ENCODE assay signal across 8 cellular contexts in genomic region chr15:41494190-41494921, GRCh38. TPM values are rescaled to one million over a fixed set of nuclear protein-coding genes. Genes with fewer than 3 reads are reported as not detected.
A peak's percentile ranks its signal among the peaks of the same experiment; 100 is the strongest.
DNase-seq lines count a peak whose midpoint lies in the region; ATAC-seq and TF ChIP-seq lines count a peak whose summit lies in the region.

No MANE protein-coding gene starts in this region.

- peaks cover 13 to 34% (median 32%) of the 10 kb centered on the region in 4 donors for H3K4me1 ChIP-seq in transverse colon

- TF ChIP-seq POLR2A in transverse colon (IDR thresholded peaks at IDR 0.05): no peak

- no peaks in the 10 kb centered on the region for H3K9me3 ChIP-seq in transverse colon

- H3K4me3 ChIP-seq in transverse colon: peak overlapping the region; percentile 38 to 63 (median 46)

- peak; percentile 19 for ATAC-seq in HG02970 (IDR thresholded peaks at IDR 0.05; ENCODE audit: low FRiP score, unreplicated experiment)

- H3K36me3 Mint-ChIP-seq in mesothelial cell of epicardium: no peaks in the 10 kb centered on the region

- H3K4me1 Mint-ChIP-seq in mesothelial cell of epicardium: peaks cover 10% of the 10 kb centered on the region

- intact Hi-C loops in transverse colon (cut with DNase I; ENCODE audit: low total_unique reads): no loop called here

- peaks cover 77% of the 10 kb centered on the region for H3K27me3 Mint-ChIP-seq in mesothelial cell of epicardium (ENCODE audit: low read depth)

- H3K27ac ChIP-seq in transverse colon: peak overlapping the region; percentile 81 to 94 (median 90)

- 2% methylated on average over 45 of the region's 77 CpGs; no CpG with 5 or more reads in 1 of the 2 donors for WGBS in transverse colon (ENCODE audit: low coverage in 1 of 2), 2 donors

- in situ Hi-C loops in T47D (cut with HindIII; ENCODE audit: low pct_unique_long_range_greater_than_20kb, low sequenced_read_pairs) (no loop called here), transverse colon (cut with MboI; ENCODE audit: low pct_ligation_motif_present in 1 of 4, low pct_unique_long_range_greater_than_20kb in 1 of 4, low sequenced_read_pairs in 3 of 4) (no loop called here)

- peaks cover 21% of the 10 kb centered on the region for H3K27me3 ChIP-seq in transverse colon

- TF ChIP-seq EP300 in transverse colon (IDR thresholded peaks at IDR 0.05; ENCODE audit: low read depth): no peak

- H3K4me3 Mint-ChIP-seq in mesothelial cell of epicardium: peak overlapping the region; percentile 56

- H3K27ac Mint-ChIP-seq in mesothelial cell of epicardium: no peak overlapping the region

- peak; percentile 19 for DNase-seq in activated gamma-delta T cell treated with Interleukin-2 at 50 U/mL for 16 hours
- no peak for DNase-seq in activated gamma-delta T cell (lab: John Stamatoyannopoulos, UW)
- DNase-seq in RPMI8226: peak; percentile 63
- DNase-seq in T47D (ENCODE audit: low read depth in 1 of 2, low spot score in 1 of 2): peak; percentile 49 to 52
- peak in 1 of 2 experiments; percentile 54 for DNase-seq in mesothelial cell of epicardium (ENCODE audit: low spot score in 2 of 2, unreplicated experiment in 2 of 2)
- DNase-seq in transverse colon: peak; percentile 46
- no peak for DNase-seq in middle frontal gyrus (ENCODE audit: extremely low spot score, low spot score)

- H3K36me3 ChIP-seq in transverse colon: no peaks in the 10 kb centered on the region

- no peak for TF ChIP-seq CTCF in mesothelial cell of epicardium (IDR thresholded peaks at IDR 0.05; ENCODE audit: unreplicated experiment)
- no peak for TF ChIP-seq CTCF in transverse colon (IDR thresholded peaks at IDR 0.05)

- no peaks in the 10 kb centered on the region for H3K9me3 Mint-ChIP-seq in mesothelial cell of epicardium

RNA-seq across cellular contexts. Expression of gene ITPKA, which starts 0.7 kb away (rescaled TPM):
- total RNA-seq in mesothelial cell of epicardium (0.55 to 0.80 TPM (median 0.79 TPM) in 3 replicates), transverse colon (100 to 1,000 TPM in 3 of 4 donors, 10 to 100 TPM in 1; 57.6 to 161 (median 116) TPM)

RNA-seq across cellular contexts. Expression of gene LTK, which starts 19.3 kb away (rescaled TPM):
- total RNA-seq in mesothelial cell of epicardium (0.91 to 1.2 TPM (median 1.0 TPM) in 3 replicates), transverse colon (10 to 100 TPM in 2 of 4 donors, 1 to 10 TPM in 1, under 1 TPM in 1; 0.40 to 15.0 (median 11.6) TPM)

RNA-seq across cellular contexts. Expression of gene RPAP1, which starts 49.7 kb away (rescaled TPM):
- total RNA-seq in mesothelial cell of epicardium (54.0 to 65.5 TPM (median 54.8 TPM) in 3 replicates), transverse colon (10 to 100 TPM; 12.3 to 35.6 (median 19.7) TPM)

Comparison
In these comparisons a context has a peak if more than half of its experiments do, and no peak if none do; other contexts are left out.
1. DNase-seq: peak in activated gamma-delta T cell treated with Interleukin-2 at 50 U/mL for 16 hours (single experiment), RPMI8226 (single experiment), T47D (2 of 2) and transverse colon (single experiment); none in activated gamma-delta T cell (single experiment) and middle frontal gyrus (single experiment).
2. RNA of gene ITPKA, which starts 0.7 kb away (total RNA-seq): 57.6 to 161 TPM in transverse colon; 0.55 to 0.80 TPM in mesothelial cell of epicardium; every median in the first group is over 10 times any median in the second.